Comparison of ENCODE assay signal across 11 cellular contexts in genomic region chr16:89334461-89334860, GRCh38.
DNase-seq lines count a peak whose midpoint lies in the region; ATAC-seq and TF ChIP-seq lines count a peak whose summit lies in the region.
"Had no signal": no experiment of that assay in that cellular context is flagged by ENCODE, and none has a peak within 500 bp of the region (broad histone marks: within the 10 kb centered on the region; RNA-seq: fewer than 3 reads in every experiment).

No MANE protein-coding gene starts in this region.

- no peaks in the 10 kb centered on the region for H3K36me3 Mint-ChIP-seq in activated CD8-positive, alpha-beta memory T cell treated with anti-CD3 and anti-CD28 coated beads, Interleukin-2, amount 10 ng/mL, durations not matched to agents 7 days and 5 days
- no peaks in the 10 kb centered on the region for H3K36me3 Mint-ChIP-seq in brain

- H3K9me3 ChIP-seq in lower lobe of right lung (no peaks in the 10 kb centered on the region), suprapubic skin (no peaks in the 10 kb centered on the region)
- H3K9me3 ChIP-seq: SJSA1 had no signal

- TF ChIP-seq EP300 in suprapubic skin (IDR thresholded peaks at IDR 0.05): no peak

- H3K4me3 Mint-ChIP-seq in activated CD8-positive, alpha-beta memory T cell treated with anti-CD3 and anti-CD28 coated beads, Interleukin-2, amount 10 ng/mL, durations not matched to agents 7 days and 5 days: no peak overlapping the region
- peak overlapping the region in 2 of 5 experiments; percentile 15 to 64 for H3K4me3 Mint-ChIP-seq in brain

- H3K27ac Mint-ChIP-seq in activated CD8-positive, alpha-beta memory T cell treated with anti-CD3 and anti-CD28 coated beads, Interleukin-2, amount 10 ng/mL, durations not matched to agents 7 days and 5 days: peak overlapping the region; percentile 73
- peak overlapping the region; percentile 59 to 95 (median 86) for H3K27ac Mint-ChIP-seq in brain

- no peaks in the 10 kb centered on the region for H3K9me3 Mint-ChIP-seq in activated CD8-positive, alpha-beta memory T cell treated with anti-CD3 and anti-CD28 coated beads, Interleukin-2, amount 10 ng/mL, durations not matched to agents 7 days and 5 days (ENCODE audit: low read depth)
- H3K9me3 Mint-ChIP-seq in brain: no peaks in the 10 kb centered on the region

- H3K27me3 ChIP-seq in lower lobe of right lung (ENCODE audit: low read depth): no peaks in the 10 kb centered on the region
- no peaks in the 10 kb centered on the region for H3K27me3 ChIP-seq in suprapubic skin
- H3K27me3 ChIP-seq: SJSA1 had no signal

- intact Hi-C loops in lower lobe of right lung (cut with DNase I): no loop called here

- no peak for DNase-seq in activated CD8-positive, alpha-beta memory T cell treated with anti-CD3 and anti-CD28 coated beads, Interleukin-2, amount 10 ng/mL, durations not matched to agents 7 days and 5 days
- DNase-seq in activated CD8-positive, alpha-beta memory T cell treated with anti-CD3 and anti-CD28 coated beads, Interleukin-2, amount 50 U/mL, for 48 hours: no peak
- DNase-seq in lower lobe of right lung: peak; percentile 32
- no peak for DNase-seq in suprapubic skin (ENCODE audit: low spot score in 2 of 2)
- no peak for DNase-seq in activated effector memory CD4-positive, alpha-beta T cell treated with anti-CD3 and anti-CD28 coated beads, Interleukin-2, amount 50 U/mL, for 16 hours
- DNase-seq in RPMI8226: no peak
- DNase-seq: activated T-cell treated with anti-CD3 and anti-CD28 coated beads, Interleukin-2, amount 50 U/mL, for 1 hour; NCI-H1930 had no signal

- peaks cover 71% of the 10 kb centered on the region for H3K4me1 Mint-ChIP-seq in activated CD8-positive, alpha-beta memory T cell treated with anti-CD3 and anti-CD28 coated beads, Interleukin-2, amount 10 ng/mL, durations not matched to agents 7 days and 5 days
- peaks cover 72% of the 10 kb centered on the region for H3K4me1 Mint-ChIP-seq in brain

- no peak overlapping the region for H3K4me3 ChIP-seq in lower lobe of right lung
- no peak overlapping the region for H3K4me3 ChIP-seq in suprapubic skin
- H3K4me3 ChIP-seq: SJSA1 had no signal

- no peak for ATAC-seq in activated CD8-positive, alpha-beta memory T cell treated with anti-CD3 and anti-CD28 coated beads, Interleukin-2, amount 10 ng/mL, durations not matched to agents 7 days and 5 days
- peak in 1 of 2 donors; percentile 11 for ATAC-seq in lower lobe of right lung
- ATAC-seq in HG03025 (IDR thresholded peaks at IDR 0.05; ENCODE audit: low FRiP score, unreplicated experiment): no peak

- WGBS in suprapubic skin: 89% methylated on average over 10 of the region's 12 CpGs

- peaks cover 52% of the 10 kb centered on the region for H3K4me1 ChIP-seq in lower lobe of right lung
- peaks cover 42% of the 10 kb centered on the region for H3K4me1 ChIP-seq in suprapubic skin

- TF ChIP-seq CTCF in brain (conservative IDR thresholded peaks at IDR 0.05) (no peak), lower lobe of right lung (IDR thresholded peaks at IDR 0.05) (no peak), suprapubic skin (IDR thresholded peaks at IDR 0.05) (no peak)

- H3K36me3 ChIP-seq in lower lobe of right lung (no peaks in the 10 kb centered on the region), suprapubic skin (no peaks in the 10 kb centered on the region)
- H3K36me3 ChIP-seq: SJSA1 had no signal

- no peaks in the 10 kb centered on the region for H3K27me3 Mint-ChIP-seq in activated CD8-positive, alpha-beta memory T cell treated with anti-CD3 and anti-CD28 coated beads, Interleukin-2, amount 10 ng/mL, durations not matched to agents 7 days and 5 days
- H3K27me3 Mint-ChIP-seq in brain: peaks cover 3% of the 10 kb centered on the region

- CTCF ChIA-PET in activated CD8-positive, alpha-beta memory T cell treated with anti-CD3 and anti-CD28 coated beads, Interleukin-2, amount 10 ng/mL, durations not matched to agents 7 days and 5 days (lab: Charles Lee): interaction anchor here (1.5 kb wide), 1 partner anchor 174 kb away, joined by 4 read pairs; the partner anchor contains the start of gene SPG7

- peak overlapping the region; percentile 47 for H3K27ac ChIP-seq in lower lobe of right lung
- peak overlapping the region; percentile 5 for H3K27ac ChIP-seq in suprapubic skin
- H3K27ac ChIP-seq: SJSA1 had no signal

- no peak for TF ChIP-seq POLR2A in suprapubic skin (IDR thresholded peaks at IDR 0.05)
